Comparison of ENCODE assay signal across 24 cellular contexts in the genomic region with DNA sequence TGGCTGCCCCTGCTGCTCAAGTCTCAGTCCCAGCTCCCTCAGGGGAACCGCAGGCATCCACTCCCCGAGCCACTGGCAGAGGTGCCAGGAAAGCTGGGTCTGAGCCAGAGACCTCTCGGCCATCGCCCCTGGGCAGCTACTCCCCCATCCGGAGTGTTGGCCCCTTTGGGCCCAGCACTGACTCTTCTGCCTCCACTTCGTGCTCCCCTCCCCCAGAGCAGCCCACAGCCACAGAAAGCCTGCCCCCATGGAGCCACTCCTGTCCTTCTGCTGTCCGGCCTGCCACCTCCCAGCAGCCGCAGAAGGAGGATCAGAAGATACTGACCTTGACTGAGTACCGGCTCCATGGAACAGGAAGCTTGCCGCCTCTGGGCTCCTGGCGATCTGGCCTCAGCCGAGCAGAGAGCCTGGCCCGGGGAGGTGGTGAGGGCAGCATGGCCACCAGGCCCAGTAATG.
"Had no signal": no experiment of that assay in that cellular context is flagged by ENCODE, and none has a peak within 500 bp of the region (broad histone marks: within the 10 kb centered on the region; RNA-seq: fewer than 3 reads in every experiment).

No MANE protein-coding gene starts in this region.

- H3K9me3 ChIP-seq: breast epithelium, colonic mucosa, lower lobe of right lung, right lobe of liver, transverse colon had no signal

- ATAC-seq: activated CD8-positive, alpha-beta T cell treated with anti-CD3 and anti-CD28 coated beads, Interleukin-2, amount 10 ng/mL, durations not matched to agents 7 days and 5 days; activated naive CD4-positive, alpha-beta T cell treated with anti-CD3 and anti-CD28 coated beads, Interleukin-2, amount 50 U/mL, for 72 hours; activated T-helper 17 cell treated with anti-CD3 and anti-CD28 coated beads, Interleukin-2, amount 50 U/mL, for 72 hours; lower lobe of right lung; naive thymus-derived CD8-positive, alpha-beta T cell; right lobe of liver; SK-N-SH treated with all-trans-retinoic acid at 6 μM for 48 hours; stimulated activated naive B cell treated with anti-CD40 and anti-IgM and Interleukin-4, amounts not matched to agents 10 μg/mL and 1 μg/mL and 100 μg/mL, for 72 hours had no signal

- H3K4me3 Mint-ChIP-seq: activated CD8-positive, alpha-beta T cell treated with anti-CD3 and anti-CD28 coated beads, Interleukin-2, amount 10 ng/mL, durations not matched to agents 7 days and 5 days; activated T-helper 17 cell treated with anti-CD3 and anti-CD28 coated beads, Interleukin-2, amount 50 U/mL, for 72 hours; central memory CD8-positive, alpha-beta T cell; mesothelial cell of epicardium; naive thymus-derived CD8-positive, alpha-beta T cell; neural progenitor cell; stimulated activated naive B cell treated with anti-CD40 and anti-IgM and Interleukin-4, amounts not matched to agents 10 μg/mL and 1 μg/mL and 100 μg/mL, for 72 hours; T-helper 2 cell treated with Interferon-gamma antibody and Interleukin-4, amounts not matched to agents 5 μg/mL and 100 μg/mL, for 36 hours had no signal

- H2AFZ ChIP-seq: neural progenitor cell had no signal

- H3K36me3 Mint-ChIP-seq: activated naive CD4-positive, alpha-beta T cell treated with anti-CD3 and anti-CD28 coated beads, Interleukin-2, amount 50 U/mL, for 72 hours; naive thymus-derived CD8-positive, alpha-beta T cell had no signal

- H3K9me3 Mint-ChIP-seq: activated naive CD4-positive, alpha-beta T cell treated with anti-CD3 and anti-CD28 coated beads, Interleukin-2, amount 50 U/mL, for 72 hours; activated T-helper 17 cell treated with anti-CD3 and anti-CD28 coated beads, Interleukin-2, amount 50 U/mL, for 72 hours; central memory CD8-positive, alpha-beta T cell; mesothelial cell of epicardium; naive thymus-derived CD8-positive, alpha-beta T cell; neural progenitor cell; stimulated activated naive B cell treated with anti-CD40 and anti-IgM and Interleukin-4, amounts not matched to agents 10 μg/mL and 1 μg/mL and 100 μg/mL, for 72 hours; T-helper 2 cell treated with Interferon-gamma antibody and Interleukin-4, amounts not matched to agents 5 μg/mL and 100 μg/mL, for 36 hours had no signal

- DNase-seq: activated CD4-positive, alpha-beta T cell treated with anti-CD3 and anti-CD28 coated beads, Interleukin-2, amount 50 U/mL, for 1 hour; activated CD4-positive, CD25-positive, alpha-beta regulatory T cell treated with anti-CD3 and anti-CD28 coated beads, Interleukin-2, amount 50 U/mL, for 72 hours; activated CD8-positive, alpha-beta T cell treated with anti-CD3 and anti-CD28 coated beads, Interleukin-2, amount 10 ng/mL, durations not matched to agents 7 days and 5 days; activated T-cell treated with anti-CD3 and anti-CD28 coated beads, Interleukin-2, amount 50 U/mL, for 1 hour; colonic mucosa; lower lobe of right lung; naive thymus-derived CD8-positive, alpha-beta T cell; right lobe of liver; stimulated activated CD4-positive, alpha-beta T cell treated with anti-CD3 and anti-CD28 coated beads, Interleukin-15, amount 100 ng/mL, for 24 hours; stimulated activated CD4-positive, alpha-beta T cell treated with anti-CD3 and anti-CD28 coated beads, Interleukin-2, amount 100 ng/mL, for 48 hours; stimulated activated CD8-positive, alpha-beta memory T cell treated with anti-CD3 and anti-CD28 coated beads, Interleukin-4, amount 100 ng/mL, for 48 hours; stimulated activated naive B cell treated with anti-CD40 and anti-IgM and Interleukin-4, amounts not matched to agents 10 μg/mL and 1 μg/mL and 100 μg/mL, for 72 hours; transverse colon; WERI-Rb-1 had no signal

- H3K27ac ChIP-seq: breast epithelium, colonic mucosa, epithelial cell of prostate, lower lobe of right lung, neural progenitor cell, right lobe of liver, transverse colon, WERI-Rb-1 had no signal

- H3K27ac Mint-ChIP-seq: activated CD8-positive, alpha-beta T cell treated with anti-CD3 and anti-CD28 coated beads, Interleukin-2, amount 10 ng/mL, durations not matched to agents 7 days and 5 days; activated naive CD4-positive, alpha-beta T cell treated with anti-CD3 and anti-CD28 coated beads, Interleukin-2, amount 50 U/mL, for 72 hours; activated T-helper 17 cell treated with anti-CD3 and anti-CD28 coated beads, Interleukin-2, amount 50 U/mL, for 72 hours; mesothelial cell of epicardium; neural progenitor cell; stimulated activated naive B cell treated with anti-CD40 and anti-IgM and Interleukin-4, amounts not matched to agents 10 μg/mL and 1 μg/mL and 100 μg/mL, for 72 hours had no signal

- H3K4me1 Mint-ChIP-seq: activated T-helper 17 cell treated with anti-CD3 and anti-CD28 coated beads, Interleukin-2, amount 50 U/mL, for 72 hours; central memory CD8-positive, alpha-beta T cell; mesothelial cell of epicardium; naive thymus-derived CD8-positive, alpha-beta T cell had no signal

- H3K36me3 ChIP-seq: breast epithelium, colonic mucosa, neural progenitor cell, transverse colon had no signal

- H3K4me1 ChIP-seq: breast epithelium, colonic mucosa had no signal

- H3K4me3 ChIP-seq: breast epithelium, colonic mucosa, lower lobe of right lung, neural progenitor cell, right lobe of liver, smooth muscle cell, transverse colon had no signal

- H3K27me3 ChIP-seq: breast epithelium, colonic mucosa, neural progenitor cell, right lobe of liver, transverse colon had no signal

- H3K9ac ChIP-seq: neural progenitor cell had no signal

- H3K4me2 ChIP-seq: neural progenitor cell, smooth muscle cell had no signal
